In genomic region chr17:61402073-61402541, GRCh38 we compare ENCODE assay signal across 2 cellular contexts.
TF ChIP-seq lines count a peak whose summit lies in the region.

No MANE protein-coding gene starts in this region.

TF ChIP-seq in SK-N-SH, 30 proteins besides CTCF, POLR2A, EP300 and RAD21 (continued from another document):
- no peak for TF ChIP-seq IRF3 (IDR thresholded peaks at IDR 0.05; ENCODE audit: low read depth, low read length)
- TF ChIP-seq RCOR1 (IDR thresholded peaks at IDR 0.05; ENCODE audit: low read length) = no peak

TF ChIP-seq in SK-N-SH treated with all-trans-retinoic acid at 6 μM for 48 hours, 23 proteins besides CTCF, POLR2A, EP300 and RAD21 (continued from another document):
- TF ChIP-seq POU6F1 (CRISPR knock-in tag; IDR thresholded peaks at IDR 0.05; ENCODE audit: borderline replicate concordance, low read depth) (no peak), ZNF8 (CRISPR knock-in tag; IDR thresholded peaks at IDR 0.05) (no peak), ARNTL (CRISPR knock-in tag; IDR thresholded peaks at IDR 0.05; ENCODE audit: borderline replicate concordance, low read depth) (no peak)
